Comparison of ENCODE assay signal across 20 cellular contexts in genomic region chr15:91412529-91412928, GRCh38.
"Had no signal": no experiment of that assay in that cellular context is flagged by ENCODE, and none has a peak within 500 bp of the region (broad histone marks: within the 10 kb centered on the region; RNA-seq: fewer than 3 reads in every experiment).

No MANE protein-coding gene starts in this region.

- H3K4me1 ChIP-seq: vagina had no signal

- H3K36me3 ChIP-seq: brain microvascular endothelial cell, tibial artery, vagina had no signal

- H3K4me3 ChIP-seq: lung, tibial artery, vagina had no signal

- ATAC-seq: effector memory CD8-positive, alpha-beta T cell; naive thymus-derived CD8-positive, alpha-beta T cell; right cardiac atrium; stimulated activated memory B cell treated with anti-CD40 and anti-IgM and Interleukin-4, amounts not matched to agents 10 μg/mL and 1 μg/mL and 100 μg/mL, for 72 hours had no signal

- H3K27ac Mint-ChIP-seq: activated CD4-positive, alpha-beta T cell treated with anti-CD3 and anti-CD28 coated beads, Interleukin-2, amount 10 ng/mL, durations not matched to agents 7 days and 5 days; activated naive CD4-positive, alpha-beta T cell treated with anti-CD3 and anti-CD28 coated beads, Interleukin-2, amount 50 U/mL, for 72 hours; dendritic cell treated with granulocyte-macrophage colony-stimulating factor and Interleukin-4, amounts not matched to agents 40 ng/mL and 50 ng/mL, for 4 days; effector memory CD8-positive, alpha-beta T cell; naive thymus-derived CD8-positive, alpha-beta T cell; progenitor cell of endocrine pancreas; stimulated activated memory B cell treated with anti-CD40 and anti-IgM and Interleukin-4, amounts not matched to agents 10 μg/mL and 1 μg/mL and 100 μg/mL, for 72 hours had no signal

- H3K9me3 ChIP-seq: tibial artery, vagina had no signal

- H3K4me1 Mint-ChIP-seq: stimulated activated memory B cell treated with anti-CD40 and anti-IgM and Interleukin-4, amounts not matched to agents 10 μg/mL and 1 μg/mL and 100 μg/mL, for 72 hours had no signal

- H3K27me3 ChIP-seq: brain microvascular endothelial cell, tibial artery, vagina had no signal

- FAIRE-seq: small intestine, TTC549 had no signal

- H3K36me3 Mint-ChIP-seq: activated naive CD4-positive, alpha-beta T cell treated with anti-CD3 and anti-CD28 coated beads, Interleukin-2, amount 50 U/mL, for 72 hours; naive thymus-derived CD8-positive, alpha-beta T cell; stimulated activated memory B cell treated with anti-CD40 and anti-IgM and Interleukin-4, amounts not matched to agents 10 μg/mL and 1 μg/mL and 100 μg/mL, for 72 hours had no signal

- H3K27ac ChIP-seq: brain microvascular endothelial cell, tibial artery, vagina had no signal

- H3K9me3 Mint-ChIP-seq: dendritic cell treated with granulocyte-macrophage colony-stimulating factor and Interleukin-4, amounts not matched to agents 40 ng/mL and 50 ng/mL, for 4 days; effector memory CD8-positive, alpha-beta T cell had no signal

- H3K4me3 Mint-ChIP-seq: activated CD4-positive, alpha-beta T cell treated with anti-CD3 and anti-CD28 coated beads, Interleukin-2, amount 10 ng/mL, durations not matched to agents 7 days and 5 days; dendritic cell treated with granulocyte-macrophage colony-stimulating factor and Interleukin-4, amounts not matched to agents 40 ng/mL and 50 ng/mL, for 4 days; effector memory CD8-positive, alpha-beta T cell; naive thymus-derived CD8-positive, alpha-beta T cell; stimulated activated memory B cell treated with anti-CD40 and anti-IgM and Interleukin-4, amounts not matched to agents 10 μg/mL and 1 μg/mL and 100 μg/mL, for 72 hours had no signal

- H3K27me3 Mint-ChIP-seq: dendritic cell treated with granulocyte-macrophage colony-stimulating factor and Interleukin-4, amounts not matched to agents 40 ng/mL and 50 ng/mL, for 4 days; progenitor cell of endocrine pancreas had no signal

- DNase-seq: activated CD4-positive, alpha-beta T cell treated with anti-CD3 and anti-CD28 coated beads, Interleukin-2, amount 10 ng/mL, durations not matched to agents 7 days and 5 days; activated CD4-positive, CD25-positive, alpha-beta regulatory T cell; activated T-cell treated with anti-CD3 and anti-CD28 coated beads for 4 hours; amygdala; brain microvascular endothelial cell; cerebellar nuclear complex; effector memory CD8-positive, alpha-beta T cell; erythroblast; hypothalamus; naive thymus-derived CD8-positive, alpha-beta T cell; right cardiac atrium; small intestine; tibial artery had no signal
